ENCODE assay signal across 8 cellular contexts in the genomic region with DNA sequence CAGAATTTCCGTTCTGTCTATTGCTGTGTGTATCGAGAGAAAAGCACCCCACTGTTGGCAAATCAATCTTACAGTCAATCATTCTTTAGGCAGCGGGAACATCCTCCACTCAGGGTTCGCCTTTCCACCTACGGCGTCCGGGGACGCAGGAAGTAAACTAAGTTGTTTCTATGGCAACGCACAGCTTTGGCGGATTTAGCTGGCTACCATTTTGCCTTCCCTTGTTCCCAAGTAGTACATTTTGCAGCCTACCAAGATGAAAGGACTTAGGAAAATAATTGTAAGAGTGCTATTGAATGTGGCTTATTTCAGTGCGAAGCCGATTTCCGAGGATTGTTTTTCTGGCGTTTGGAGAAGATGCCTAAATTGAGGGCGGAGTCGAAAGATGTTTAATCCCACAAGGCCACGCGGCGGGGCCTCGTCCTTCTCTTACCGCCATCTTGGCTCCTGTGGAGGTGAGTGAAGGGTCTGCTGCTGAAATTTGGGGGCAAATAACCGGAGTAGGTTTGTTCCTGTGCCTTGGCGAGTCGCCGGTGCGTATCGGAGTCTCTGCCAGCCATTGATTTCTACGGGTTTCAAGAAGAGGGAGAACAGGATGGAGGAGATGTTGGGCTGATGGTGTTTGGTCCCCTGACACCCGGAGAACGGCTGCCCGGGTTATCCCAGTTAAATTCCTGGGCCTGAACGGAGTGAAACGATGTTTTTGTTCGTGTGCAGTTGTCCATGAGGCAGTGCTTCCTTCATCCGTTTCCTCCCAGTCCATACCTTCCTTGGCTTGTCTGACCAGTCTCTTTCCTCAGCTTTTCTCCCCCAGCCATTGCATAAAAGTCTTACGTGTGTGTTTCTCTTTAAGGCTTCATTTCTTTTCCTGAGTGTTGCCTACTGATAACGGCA. TPM values are rescaled to one million over a fixed set of nuclear protein-coding genes. Genes with fewer than 3 reads are reported as not detected.
A peak's percentile ranks its signal among the peaks of the same experiment; 100 is the strongest.
DNase-seq lines count a peak whose midpoint lies in the region; FAIRE-seq and TF ChIP-seq lines count a peak whose summit lies in the region.

TSS of gene RPL35A (plus strand) at position 424 of the 894 bp plus-strand sequence. CDS start 778 bp downstream, outside the sequence.

- no peaks in the 10 kb centered on the region for H3K9me3 ChIP-seq in neuronal stem cell (replicated peaks in 1 of 2; ENCODE audit: control insufficient read depth in 2 of 2, insufficient read depth in 1 of 2, low read depth in 1 of 2, low read length in 2 of 2)

- DNase-seq in GF-D8 (lab: John Stamatoyannopoulos, UW) (peak; percentile 85), HEK293T (ENCODE audit: extremely low spot score) (peak; percentile 73), MV-4-11 (lab: John Stamatoyannopoulos, UW) (peak; percentile 92), SK-MEL-5 (ENCODE audit: low read depth, low spot score) (peak; percentile 92), frontal cortex (ENCODE audit: low spot score in 2 of 2) (peak; percentile 66 to 77), neuronal stem cell (ENCODE audit: low spot score) (peak; percentile 96)
- peak; percentile 84 for DNase-seq in activated naive CD4-positive, alpha-beta T cell treated with Interleukin-2 at 50 U/mL for 16 hours

- H3K79me1 ChIP-seq in neuronal stem cell (ENCODE audit: low read depth, low read length) = peaks cover 2% of the 10 kb centered on the region

- peak within 1 kb of the TSS; percentile 67 for H3K27ac ChIP-seq in neuronal stem cell (replicated peaks; ENCODE audit: low read length)

- POLR2A ChIA-PET in HEK293T (lab: Yijun Ruan, JAX) = interaction anchor here (0.7 to 1.8 kb wide), 2 partner anchors 9 to 130 kb away, joined by 3 to 5 read pairs; a partner anchor contains a TSS

- H3K27me3 ChIP-seq in neuronal stem cell (ENCODE audit: control insufficient read depth in 3 of 3, insufficient read depth in 3 of 3, low read depth in 1 of 3, low read length in 3 of 3) = no peaks in the 10 kb centered on the region

- no peak within 1 kb of the TSS for H2AK5ac ChIP-seq in neuronal stem cell (ENCODE audit: low read depth, low read length)

- peak within 1 kb of the TSS; percentile 82 for H3K9ac ChIP-seq in neuronal stem cell (ENCODE audit: low read depth, low read length, poor library complexity)

- peaks cover 27 to 43% of the 10 kb centered on the region in 2 donors for H3K36me3 ChIP-seq in neuronal stem cell (replicated peaks in 1 of 2; ENCODE audit: control insufficient read depth in 2 of 2, insufficient read depth in 2 of 2, low read length in 2 of 2)

- no CpG with 5 or more reads among the region's 37 CpGs for WGBS in neuronal stem cell (ENCODE audit: extremely low coverage in 2 of 2, insufficient read length in 2 of 2, insufficient replicate concordance in 1 of 2), 2 donors

- no peak within 1 kb of the TSS for H2BK12ac ChIP-seq in neuronal stem cell (ENCODE audit: low read length)

- no peak within 1 kb of the TSS for H4K8ac ChIP-seq in neuronal stem cell (ENCODE audit: low read depth, low read length)

- H2AFZ ChIP-seq in neuronal stem cell (ENCODE audit: low read length) = peak within 1 kb of the TSS; percentile 73

- no peak within 1 kb of the TSS for H3K14ac ChIP-seq in neuronal stem cell (ENCODE audit: low read length)

- no peak within 1 kb of the TSS for H3K23ac ChIP-seq in neuronal stem cell (ENCODE audit: low read depth, low read length, poor library complexity)

- in situ Hi-C loops in SK-MEL-5 (cut with HindIII; ENCODE audit: low pct_unique_long_range_greater_than_20kb, low sequenced_read_pairs) = no loop called here

- TF ChIP-seq CTCF in subcutaneous adipose tissue (IDR thresholded peaks at IDR 0.05; ENCODE audit: low read depth) = no peak

- CTCF ChIA-PET in HEK293T (lab: Yijun Ruan, JAX) = no interaction called here

- H2BK15ac ChIP-seq in neuronal stem cell (ENCODE audit: low read length) = no peak within 1 kb of the TSS

- H3K4me1 ChIP-seq in neuronal stem cell (ENCODE audit: control insufficient read depth in 2 of 2, insufficient read depth in 1 of 2, low read depth in 1 of 2, low read length in 2 of 2) = peaks cover 1 to 9% of the 10 kb centered on the region in 2 donors

- H2BK120ac ChIP-seq in neuronal stem cell (ENCODE audit: low read depth, low read length) = no peak within 1 kb of the TSS

- no peak for FAIRE-seq in frontal cortex (lab: Jason Lieb, UNC)

- no peak within 1 kb of the TSS for H4K91ac ChIP-seq in neuronal stem cell (ENCODE audit: low read depth, low read length, poor library complexity)

- peak within 1 kb of the TSS; percentile 68 to 93 for H3K4me3 ChIP-seq in neuronal stem cell (ENCODE audit: low read length in 2 of 2)

- peak within 1 kb of the TSS; percentile 47 for H3K4me2 ChIP-seq in neuronal stem cell (ENCODE audit: insufficient read depth, low read length, poor library complexity, severe bottlenecking)

- H3K4ac ChIP-seq in neuronal stem cell (ENCODE audit: low read length) = no peak within 1 kb of the TSS

- H2BK5ac ChIP-seq in neuronal stem cell (ENCODE audit: low read length) = no peak within 1 kb of the TSS

- H3K18ac ChIP-seq in neuronal stem cell (ENCODE audit: low read length) = peak within 1 kb of the TSS; percentile 66

TF ChIP-seq in HEK293T, 16 proteins besides CTCF, POLR2A, EP300 and RAD21:
- TF ChIP-seq ELF4 (IDR thresholded peaks at IDR 0.05) = peak; percentile 45
- peak; percentile 96 for TF ChIP-seq PKNOX1 (IDR thresholded peaks at IDR 0.05)
- no peak for TF ChIP-seq BHLHE40 (IDR thresholded peaks at IDR 0.05; ENCODE audit: borderline replicate concordance)
- TF ChIP-seq SP1 (IDR thresholded peaks at IDR 0.05) = no peak
- TF ChIP-seq NFRKB (IDR thresholded peaks at IDR 0.05) = peak; percentile 87; the same call in 1 of the 2 replicates
- no peak for TF ChIP-seq SUZ12 (IDR thresholded peaks at IDR 0.05)
- peak; percentile 40; the same call in 1 of the 2 replicates for TF ChIP-seq L3MBTL2 (conservative IDR thresholded peaks at IDR 0.05)
- no peak for TF ChIP-seq FOXA1 (IDR thresholded peaks at IDR 0.05)
- TF ChIP-seq ZNF384 (IDR thresholded peaks at IDR 0.05) = no peak
- TF ChIP-seq TARDBP (IDR thresholded peaks at IDR 0.05) = no peak
- TF ChIP-seq FOXK2 (IDR thresholded peaks at IDR 0.05) = no peak
- TF ChIP-seq FOXM1 (IDR thresholded peaks at IDR 0.05; ENCODE audit: borderline replicate concordance) = no peak
- TF ChIP-seq HDGF (IDR thresholded peaks at IDR 0.05; ENCODE audit: borderline replicate concordance) = no peak
- TF ChIP-seq ARNT (IDR thresholded peaks at IDR 0.05) = no peak
- TF ChIP-seq CTBP1 (IDR thresholded peaks at IDR 0.05; ENCODE audit: borderline replicate concordance) = no peak
- TF ChIP-seq LEF1 (IDR thresholded peaks at IDR 0.05; ENCODE audit: borderline replicate concordance) = no peak

RNA-seq across cellular contexts. Expression of gene RPL35A, which starts in this region (rescaled TPM):
- total RNA-seq in SK-MEL-5 (2014; rRNA removed; shearing (Covaris generic)) = 1,758 and 1,770 TPM in 2 replicates
- 718 and 1,008 TPM in 2 replicates for polyA plus RNA-seq in SK-MEL-5 (2015; cell fraction: cytosol; rRNA removed)
- 211 and 293 TPM in 2 replicates for polyA plus RNA-seq in SK-MEL-5 (2015; cell fraction: nucleus; rRNA removed)
- total RNA-seq in frontal cortex (1,311 TPM), subcutaneous adipose tissue (100 to 1,000 TPM; 578 to 880 (median 646) TPM)
- polyA plus RNA-seq in neuronal stem cell (2013, experiment 1 of 2) = 4,075 TPM
- 4,118 TPM for polyA plus RNA-seq in neuronal stem cell (2013, experiment 2 of 2)

Comparison
In these comparisons a context has a peak if more than half of its experiments do, and no peak if none do; other contexts are left out.
1. Peak in every context shown above with its lines: DNase-seq, H3K4me3 ChIP-seq and H3K27ac ChIP-seq.